ENCODE assay signal across 8 cellular contexts in genomic region chr11:75525433-75526191, GRCh38.
DNase-seq lines count a peak whose midpoint lies in the region; ATAC-seq lines count a peak whose summit lies in the region.

A gene with protein sequence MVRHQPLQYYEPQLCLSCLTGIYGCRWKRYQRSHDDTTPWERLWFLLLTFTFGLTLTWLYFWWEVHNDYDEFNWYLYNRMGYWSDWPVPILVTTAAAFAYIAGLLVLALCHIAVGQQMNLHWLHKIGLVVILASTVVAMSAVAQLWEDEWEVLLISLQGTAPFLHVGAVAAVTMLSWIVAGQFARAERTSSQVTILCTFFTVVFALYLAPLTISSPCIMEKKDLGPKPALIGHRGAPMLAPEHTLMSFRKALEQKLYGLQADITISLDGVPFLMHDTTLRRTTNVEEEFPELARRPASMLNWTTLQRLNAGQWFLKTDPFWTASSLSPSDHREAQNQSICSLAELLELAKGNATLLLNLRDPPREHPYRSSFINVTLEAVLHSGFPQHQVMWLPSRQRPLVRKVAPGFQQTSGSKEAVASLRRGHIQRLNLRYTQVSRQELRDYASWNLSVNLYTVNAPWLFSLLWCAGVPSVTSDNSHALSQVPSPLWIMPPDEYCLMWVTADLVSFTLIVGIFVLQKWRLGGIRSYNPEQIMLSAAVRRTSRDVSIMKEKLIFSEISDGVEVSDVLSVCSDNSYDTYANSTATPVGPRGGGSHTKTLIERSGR (minus strand): TSS chr11:75525941. CDS start chr11:75477735, 48,206 bp downstream.

- DNase-seq in AG08395 (ENCODE audit: low spot score) (peak; percentile 96), NCI-H226 (peak; percentile 85), cerebellar cortex (ENCODE audit: low spot score) (peak; percentile 81), kidney glomerular epithelial cell (lab: John Stamatoyannopoulos, UW) (peak; percentile 69)
- DNase-seq in activated CD4-positive, CD25-positive, alpha-beta regulatory T cell treated with anti-CD3 and anti-CD28 coated beads, Interleukin-2, amount 50 U/mL, for 16 hours (ENCODE audit: low read depth, low spot score), result peak; percentile 69
- peak; percentile 68 to 70 for DNase-seq in stimulated activated CD4-positive, alpha-beta T cell treated with anti-CD3 and anti-CD28 coated beads, Interleukin-1b, Interleukin-23, amount 100 ng/mL, for 1 hour (ENCODE audit: low read depth in 2 of 2)

- ATAC-seq in GM18907 (IDR thresholded peaks at IDR 0.05; ENCODE audit: unreplicated experiment) (peak; percentile 70), HG03175 (IDR thresholded peaks at IDR 0.05; ENCODE audit: unreplicated experiment) (peak; percentile 76)

Comparison
In these comparisons a context has a peak if more than half of its experiments do, and no peak if none do; other contexts are left out.
1. Peak in every context shown above with its lines: DNase-seq and ATAC-seq.